Comparison of ENCODE assay signal across 8 cellular contexts in genomic region chr11:47766363-47767227, GRCh38. TPM values are rescaled to one million over a fixed set of nuclear protein-coding genes. Genes with fewer than 3 reads are reported as not detected.
DNase-seq lines count a peak whose midpoint lies in the region; ATAC-seq and TF ChIP-seq lines count a peak whose summit lies in the region.

No MANE protein-coding gene starts in this region.

- peaks cover 26% of the 10 kb centered on the region for H4K20me1 ChIP-seq in GM23338 (replicated peaks; ENCODE audit: insufficient read depth)
- H4K20me1 ChIP-seq in mammary epithelial cell (ENCODE audit: insufficient read depth, low read length), result peaks cover 3% of the 10 kb centered on the region

- peak overlapping the region; percentile 100 for H3K9ac ChIP-seq in mammary epithelial cell (ENCODE audit: insufficient read depth, low read length)

- H3K9me3 Mint-ChIP-seq in GM23338, result no peaks in the 10 kb centered on the region

- TF ChIP-seq CTCF in GM12864 (IDR thresholded peaks at IDR 0.05; ENCODE audit: low read depth, low read length, missing control alignments), result no peak
- no peak for TF ChIP-seq CTCF in GM23338 (conservative IDR thresholded peaks at IDR 0.05; ENCODE audit: low read depth in 2 of 2)
- no peak for TF ChIP-seq CTCF in LNCaP clone FGC (IDR thresholded peaks at IDR 0.05; ENCODE audit: control insufficient read depth, extremely low read depth, insufficient read depth)
- TF ChIP-seq CTCF in WI38 (IDR thresholded peaks at IDR 0.05; ENCODE audit: low read depth, low read length), result no peak
- no peak for TF ChIP-seq CTCF in mammary epithelial cell (conservative IDR thresholded peaks at IDR 0.05 in 1 of 2, IDR thresholded peaks at IDR 0.05 in 1 of 2; ENCODE audit: extremely low read depth in 1 of 2, insufficient read depth in 1 of 2, low read depth in 1 of 2, low read length in 2 of 2)

- no peaks in the 10 kb centered on the region for H3F3A ChIP-seq in GM23338 (replicated peaks; ENCODE audit: low read depth)

- H3K4me1 ChIP-seq in GM23338 (ENCODE audit: insufficient read depth) (no peaks in the 10 kb centered on the region), mammary epithelial cell (ENCODE audit: insufficient read depth, low read length) (peaks cover 16% of the 10 kb centered on the region)

- CTCF ChIA-PET in mammary epithelial cell (lab: Charles Lee; ENCODE audit: low non-redundant PET), result no interaction called here

- peak; percentile 16 for ATAC-seq in GM23338

- BruUV-seq in mammary epithelial cell (replicated peaks; lab: Mats Ljungman, UMichigan), result TSS peak; percentile 15

- H3K36me3 Mint-ChIP-seq in GM23338 (ENCODE audit: low read depth), result peaks cover 40% of the 10 kb centered on the region

- peak overlapping the region; percentile 95 for H3K27ac Mint-ChIP-seq in GM23338

- peak overlapping the region; percentile 86 for H3K4me2 ChIP-seq in GM23338
- peak overlapping the region; percentile 76 for H3K4me2 ChIP-seq in mammary epithelial cell (ENCODE audit: insufficient read depth, low read depth, low read length)

- dilution Hi-C loops in mammary epithelial cell (cut with HindIII; ENCODE audit: low sequenced_read_pairs), result no loop called here

- peaks cover 15% of the 10 kb centered on the region for H3K4me1 Mint-ChIP-seq in GM23338

- WGBS in mammary epithelial cell (ENCODE audit: low coverage, missing lambda C conversion rate), result 4% methylated on average over 28 of the region's 73 CpGs

- intact Hi-C loops in mammary epithelial cell (cut with micrococcal nuclease), result loop anchor here (2.0 kb wide), 1 partner anchor 124 kb away; the partner anchor contains the start of gene MTCH2

- H2AFZ ChIP-seq in GM23338, result peak overlapping the region; percentile 72
- H2AFZ ChIP-seq in mammary epithelial cell (ENCODE audit: low read depth, low read length), result peak overlapping the region; percentile 67

- DNase-seq in GM12864 (ENCODE audit: low read depth) (peak; percentile 38), GM23338 (ENCODE audit: low spot score) (peak; percentile 41), LNCaP clone FGC (ENCODE audit: low read depth) (peak; percentile 21), mammary epithelial cell (peak; percentile 70), iris pigment epithelial cell (ENCODE audit: low read depth) (peak; percentile 72), DMS153 (lab: John Stamatoyannopoulos, UW) (no peak)
- DNase-seq in stimulated activated CD4-positive, alpha-beta T cell treated with anti-CD3 and anti-CD28 coated beads, Interleukin-12 subunit alpha, Interleukin-12 subunit beta, amount 100 ng/mL, for 24 hours (ENCODE audit: low read depth in 2 of 2), result peak; percentile 61 to 72

- peaks cover 49% of the 10 kb centered on the region for H3K79me2 ChIP-seq in GM23338 (replicated peaks; ENCODE audit: insufficient read depth)
- peaks cover 55% of the 10 kb centered on the region for H3K79me2 ChIP-seq in mammary epithelial cell (ENCODE audit: insufficient read depth, low read length)

- H3K4me3 ChIP-seq in GM12864 (ENCODE audit: low read depth, low read length) (peak overlapping the region; percentile 98), GM23338 (peak overlapping the region; percentile 75), LNCaP clone FGC (ENCODE audit: low read depth, low read length) (peak overlapping the region; percentile 97), WI38 (ENCODE audit: low read depth, low read length) (peak overlapping the region; percentile 88), mammary epithelial cell (replicated peaks in 1 of 3; ENCODE audit: insufficient read depth in 1 of 3, low read depth in 2 of 3, low read length in 3 of 3) (peak overlapping the region; percentile 69 to 95 (median 90))

- H3K36me3 ChIP-seq in GM23338 (ENCODE audit: insufficient read depth) (peaks cover 20% of the 10 kb centered on the region), mammary epithelial cell (ENCODE audit: insufficient read depth, low read length) (peaks cover 17% of the 10 kb centered on the region)

- H3K27ac ChIP-seq in GM23338 (ENCODE audit: low read depth) (peak overlapping the region; percentile 74), mammary epithelial cell (ENCODE audit: insufficient read depth, low read depth, low read length) (peak overlapping the region; percentile 99)

- peaks cover 17% of the 10 kb centered on the region for H3K27me3 Mint-ChIP-seq in GM23338 (ENCODE audit: insufficient read depth, low read depth, poor library complexity)

- H3K27me3 ChIP-seq in GM23338 (ENCODE audit: insufficient read depth) (no peaks in the 10 kb centered on the region), mammary epithelial cell (ENCODE audit: insufficient read depth, low read length) (no peaks in the 10 kb centered on the region)

- H3K9me3 ChIP-seq in mammary epithelial cell (replicated peaks; ENCODE audit: insufficient read depth, low read length), result no peaks in the 10 kb centered on the region

- H3K4me3 Mint-ChIP-seq in GM23338, result peak overlapping the region; percentile 88

- H3K9me2 ChIP-seq in GM23338 (ENCODE audit: insufficient read depth), result no peaks in the 10 kb centered on the region

- in situ Hi-C loops in mammary epithelial cell (cut with MboI; ENCODE audit: low sequenced_read_pairs in 2 of 2), result no loop called here

TF ChIP-seq in GM23338, 12 proteins besides CTCF, POLR2A, EP300 and RAD21:
- TF ChIP-seq POLR2AphosphoS5 (IDR thresholded peaks at IDR 0.05; ENCODE audit: low read depth), result no peak
- TF ChIP-seq CREB1 (CRISPR knock-in tag; IDR thresholded peaks at IDR 0.05; ENCODE audit: low read depth), result peak; percentile 46; the same call in 1 of the 2 replicates
TF ChIP-seq in GM23338: peak in this region for 1.

RNA-seq across cellular contexts. Expression of gene FNBP4, which starts 0.5 kb away (rescaled TPM):
- total RNA-seq in GM23338 (2014; rRNA removed; shearing (Covaris generic)), result 64.0 and 102 TPM in 2 replicates
- polyA plus RNA-seq in GM23338 (2016; fragmentation: Nextera tagmentation; extraction: Ambion mirVana), result 45.1 and 55.5 TPM in 2 replicates
- 10 to 100 TPM; 71.7 to 87.2 TPM for total RNA-seq in mammary epithelial cell
- 40.3 TPM for polyA plus RNA-seq in mammary epithelial cell
- polyA minus RNA-seq in mammary epithelial cell, result 32.7 TPM

RNA-seq across cellular contexts. Expression of gene AGBL2, which starts 51.4 kb away (rescaled TPM):
- total RNA-seq in GM23338 (2014; rRNA removed; shearing (Covaris generic)), result 1.6 and 5.6 TPM in 2 replicates
- polyA plus RNA-seq in GM23338 (2016; fragmentation: Nextera tagmentation; extraction: Ambion mirVana) (2.1 and 5.1 TPM in 2 replicates), mammary epithelial cell (1.0 TPM)
- total RNA-seq in mammary epithelial cell, result 1 to 10 TPM; 1.7 to 2.3 TPM
- polyA minus RNA-seq in mammary epithelial cell, result not detected
